In genomic region chr5:72956324-72957140, GRCh38 we compare ENCODE assay signal across 8 cellular contexts. TPM values are rescaled to one million over a fixed set of nuclear protein-coding genes. Genes with fewer than 3 reads are reported as not detected.
DNase-seq lines count a peak whose midpoint lies in the region; ATAC-seq, FAIRE-seq and TF ChIP-seq lines count a peak whose summit lies in the region.

No MANE protein-coding gene starts in this region.

- DNase-seq in DMS 273 treated with DMSO at 0.1 percent for 48 hours (lab: John Stamatoyannopoulos, UW): peak; percentile 17
- peak; percentile 53 for DNase-seq in HK-2 (ENCODE audit: unreplicated experiment)
- peak; percentile 6 for DNase-seq in RCC 7860 (ENCODE audit: low spot score)
- peak; percentile 78 for DNase-seq in adipocyte (ENCODE audit: low read depth)
- peak; percentile 78 for DNase-seq in cardiac septum (ENCODE audit: low spot score)
- peak; percentile 33 to 83 (median 52) for DNase-seq in pancreas
- DNase-seq in cerebellar nuclear complex (lab: John Stamatoyannopoulos, UW): no peak

- intact Hi-C loops in cardiac septum (cut with DNase I): loop anchor here (5.0 kb wide), 1 partner anchor 109 kb away; no protein-coding TSS in a partner anchor
- intact Hi-C loops in pancreas (cut with DNase I): no loop called here

- peaks cover 29% of the 10 kb centered on the region for H3K4me1 ChIP-seq in adipocyte (ENCODE audit: control insufficient read depth, insufficient read depth, low read length)
- H3K4me1 ChIP-seq in pancreas: peaks cover 0 to 24% (median 18%) of the 10 kb centered on the region in 3 donors

- no peaks in the 10 kb centered on the region for H3K36me3 ChIP-seq in adipocyte (ENCODE audit: control insufficient read depth, insufficient read depth, low read length, severe bottlenecking)
- H3K36me3 ChIP-seq in pancreas: no peaks in the 10 kb centered on the region

- ATAC-seq in GM21360 (IDR thresholded peaks at IDR 0.05; ENCODE audit: unreplicated experiment) (peak; percentile 45), pancreas (peak; percentile 55 to 68 (median 58))

- peak overlapping the region; percentile 94 for H3K4me3 ChIP-seq in adipocyte (ENCODE audit: low read length)
- peak overlapping the region; percentile 57 to 84 (median 78) for H3K4me3 ChIP-seq in pancreas

- H3K27ac ChIP-seq in pancreas: peak overlapping the region; percentile 79 to 98 (median 94)

- no peak for TF ChIP-seq CTCF in pancreas (IDR thresholded peaks at IDR 0.05)

- H3K9me3 ChIP-seq in adipocyte (ENCODE audit: control insufficient read depth, low read length): no peaks in the 10 kb centered on the region
- no peaks in the 10 kb centered on the region for H3K9me3 ChIP-seq in pancreas

- 0 to 1% methylated on average over 28 to 51 of the region's 51 CpGs for WGBS in pancreas, 2 donors

- FAIRE-seq in RCC 7860 (lab: Jason Lieb, UNC) (no peak), pancreas (lab: Jason Lieb, UNC) (no peak)

- peak overlapping the region; percentile 90 for H3K9ac ChIP-seq in adipocyte (ENCODE audit: low read length)

- H3K27me3 ChIP-seq in adipocyte (replicated peaks; ENCODE audit: control insufficient read depth, insufficient read depth, low read length): no peaks in the 10 kb centered on the region
- no peaks in the 10 kb centered on the region for H3K27me3 ChIP-seq in pancreas

RNA-seq across cellular contexts. Expression of gene FCHO2, which starts 0.7 kb away (rescaled TPM):
- total RNA-seq in cardiac septum (15.5 TPM), pancreas (10 to 100 TPM; 11.9 to 28.1 (median 12.6) TPM)
- 1 to 10 TPM; 4.6 to 5.9 TPM for polyA plus RNA-seq in pancreas

Comparison
In these comparisons a context has a peak if more than half of its experiments do, and no peak if none do; other contexts are left out.
1. DNase-seq: peak in DMS 273 treated with DMSO at 0.1 percent for 48 hours (single experiment), HK-2 (single experiment), RCC 7860 (single experiment), adipocyte (single experiment), cardiac septum (single experiment) and pancreas (6 of 6); none in cerebellar nuclear complex (0 of 2).